ENCODE assay signal across 15 cellular contexts in the genomic region with DNA sequence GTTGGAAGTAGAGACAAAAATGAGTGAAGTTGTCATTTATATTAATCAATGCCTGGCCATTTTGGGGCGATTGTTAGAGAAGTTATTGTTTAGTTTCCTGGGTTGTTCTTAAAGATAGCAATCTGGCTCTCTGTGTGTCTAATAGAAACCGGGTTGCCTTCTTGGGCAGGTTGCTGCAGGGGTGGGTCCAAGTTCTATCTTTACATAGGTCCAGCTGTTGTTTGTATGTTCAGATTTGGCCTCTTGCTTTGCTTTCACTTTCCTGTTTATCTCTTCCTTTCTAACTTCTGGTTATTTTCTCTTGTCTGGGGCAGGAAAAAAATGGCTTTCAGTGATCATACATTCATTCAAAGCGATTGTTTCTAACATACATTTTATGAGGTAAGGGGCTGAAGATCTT.
DNase-seq lines count a peak whose midpoint lies in the region; ATAC-seq and TF ChIP-seq lines count a peak whose summit lies in the region.
"Had no signal": no experiment of that assay in that cellular context is flagged by ENCODE, and none has a peak within 500 bp of the region (broad histone marks: within the 10 kb centered on the region; RNA-seq: fewer than 3 reads in every experiment).

No MANE protein-coding gene starts in this region.

- H3K36me3 ChIP-seq in Caco-2 (ENCODE audit: control insufficient read depth, insufficient read depth, low read length) = no peaks in the 10 kb centered on the region; the same call in 1 of the 2 replicates
- no peaks in the 10 kb centered on the region for H3K36me3 ChIP-seq in fibroblast of lung (ENCODE audit: control insufficient read depth, insufficient read depth, low read length)
- no peaks in the 10 kb centered on the region for H3K36me3 ChIP-seq in breast epithelium

- ATAC-seq in GM19324 (IDR thresholded peaks at IDR 0.05; ENCODE audit: low FRiP score, unreplicated experiment) = peak; percentile 78
- ATAC-seq in HG03280 (IDR thresholded peaks at IDR 0.05; ENCODE audit: unreplicated experiment) = peak; percentile 74
- ATAC-seq in activated CD8-positive, alpha-beta T cell treated with anti-CD3 and anti-CD28 coated beads for 36 hours = no peak
- ATAC-seq: A549 had no signal

- CTCF ChIA-PET in Caco-2 (lab: Charles Lee) = no interaction called here
- CTCF ChIA-PET in activated CD8-positive, alpha-beta T cell treated with anti-CD3 and anti-CD28 coated beads for 36 hours (lab: Charles Lee) = interaction anchor here (0.7 kb wide), 1 partner anchor 72 kb away, joined by 3 read pairs; no protein-coding TSS in a partner anchor

- no peak overlapping the region for H3K9ac ChIP-seq in fibroblast of lung (ENCODE audit: insufficient read depth, low read length)

- H4K20me1 ChIP-seq in fibroblast of lung (ENCODE audit: control insufficient read depth, extremely low read depth, insufficient read depth, low read length) = no peaks in the 10 kb centered on the region

- H3K4me3 ChIP-seq in Caco-2 (ENCODE audit: low read depth, low read length) = no peak overlapping the region
- no peak overlapping the region for H3K4me3 ChIP-seq in fibroblast of lung (replicated peaks in 1 of 4; ENCODE audit: control extremely low read depth in 1 of 4, insufficient read depth in 1 of 4, low read depth in 3 of 4, low read length in 4 of 4)
- no peak overlapping the region for H3K4me3 ChIP-seq in breast epithelium
- H3K4me3 ChIP-seq: A549, PC-9 had no signal

- no peak overlapping the region for H3K4me3 Mint-ChIP-seq in Caco-2 (ENCODE audit: unreplicated experiment)
- no peak overlapping the region for H3K4me3 Mint-ChIP-seq in activated CD8-positive, alpha-beta T cell treated with anti-CD3 and anti-CD28 coated beads for 36 hours

- no peaks in the 10 kb centered on the region for H3K36me3 Mint-ChIP-seq in Caco-2 (ENCODE audit: insufficient read depth, unreplicated experiment)
- H3K36me3 Mint-ChIP-seq in activated CD8-positive, alpha-beta T cell treated with anti-CD3 and anti-CD28 coated beads for 36 hours (ENCODE audit: low read depth) = no peaks in the 10 kb centered on the region

- H3K27me3 Mint-ChIP-seq in Caco-2 (ENCODE audit: insufficient read depth, unreplicated experiment) = no peaks in the 10 kb centered on the region
- H3K27me3 Mint-ChIP-seq in activated CD8-positive, alpha-beta T cell treated with anti-CD3 and anti-CD28 coated beads for 36 hours = no peaks in the 10 kb centered on the region

- no peaks in the 10 kb centered on the region for H3K79me2 ChIP-seq in fibroblast of lung (ENCODE audit: control insufficient read depth, insufficient read depth, low read length)

- peaks cover 32% of the 10 kb centered on the region for H3K9me3 Mint-ChIP-seq in Caco-2 (ENCODE audit: unreplicated experiment)
- peaks cover 5% of the 10 kb centered on the region for H3K9me3 Mint-ChIP-seq in activated CD8-positive, alpha-beta T cell treated with anti-CD3 and anti-CD28 coated beads for 36 hours

- no TSS peak for BruUV-seq in Caco-2 (replicated peaks; lab: Mats Ljungman, UMichigan)

- DNase-seq in Caco-2 (no peak), fibroblast of lung (ENCODE audit: low read depth in 2 of 2) (peak in 1 of 2 donors; percentile 2), breast epithelium (ENCODE audit: low spot score in 2 of 2) (no peak), NCI-H187 (lab: John Stamatoyannopoulos, UW) (no peak)
- DNase-seq in stimulated activated CD4-positive, alpha-beta T cell treated with anti-CD3 and anti-CD28 coated beads, Interleukin-15, amount 100 ng/mL, for 24 hours = no peak
- no peak for DNase-seq in activated CD8-positive, alpha-beta T cell treated with anti-CD3 and anti-CD28 coated beads for 36 hours
- DNase-seq: DMS79 treated with DMSO at 0.1 percent for 48 hours; NCI-H1436 treated with DMSO at 0.1 percent for 48 hours; NCI-H345; NCI-H526 treated with DMSO at 0.1 percent for 48 hours; NK-92 treated with Interleukin-12 subunit alpha and Interleukin-12 subunit beta, amount 100 ng/mL, for 24 hours; PC-9 had no signal

- H3K4me1 ChIP-seq in Caco-2 (peaks cover 12% of the 10 kb centered on the region; the same call in 1 of the 2 replicates), fibroblast of lung (ENCODE audit: control insufficient read depth, extremely low read depth, insufficient read depth, low read length) (no peaks in the 10 kb centered on the region), breast epithelium (no peaks in the 10 kb centered on the region)
- H3K4me1 ChIP-seq: A549 had no signal

- no peak for TF ChIP-seq POLR2A in breast epithelium (IDR thresholded peaks at IDR 0.05)

- H3K4me1 Mint-ChIP-seq in Caco-2 (ENCODE audit: low read depth, unreplicated experiment) = no peaks in the 10 kb centered on the region
- H3K4me1 Mint-ChIP-seq in activated CD8-positive, alpha-beta T cell treated with anti-CD3 and anti-CD28 coated beads for 36 hours (ENCODE audit: low read depth) = no peaks in the 10 kb centered on the region

- POLR2A ChIA-PET in Caco-2 (lab: Charles Lee) = no interaction called here
- POLR2A ChIA-PET in activated CD8-positive, alpha-beta T cell treated with anti-CD3 and anti-CD28 coated beads for 36 hours (lab: Charles Lee) = no interaction called here

- no peak for TF ChIP-seq CTCF in Caco-2 (IDR thresholded peaks at IDR 0.05; ENCODE audit: insufficient read depth in 1 of 2, low read depth in 1 of 2, low read length in 1 of 2, severe bottlenecking in 1 of 2, unreplicated experiment in 1 of 2)
- TF ChIP-seq CTCF in fibroblast of lung (conservative IDR thresholded peaks at IDR 0.05 in 1 of 2, IDR thresholded peaks at IDR 0.05 in 1 of 2; ENCODE audit: low read depth in 1 of 2, low read length in 2 of 2) = no peak
- no peak for TF ChIP-seq CTCF in breast epithelium (IDR thresholded peaks at IDR 0.05)
- TF ChIP-seq CTCF in activated CD8-positive, alpha-beta T cell treated with anti-CD3 and anti-CD28 coated beads for 36 hours (IDR thresholded peaks at IDR 0.05) = no peak

- H2AFZ ChIP-seq in fibroblast of lung (ENCODE audit: low read length) = peak overlapping the region; percentile 34
- H2AFZ ChIP-seq: PC-9 had no signal

- no peaks in the 10 kb centered on the region for H3K9me3 ChIP-seq in Caco-2
- no peaks in the 10 kb centered on the region for H3K9me3 ChIP-seq in fibroblast of lung (ENCODE audit: control insufficient read depth, insufficient read depth, low read depth, low read length)
- H3K9me3 ChIP-seq in breast epithelium = no peaks in the 10 kb centered on the region
- H3K9me3 ChIP-seq: A549 had no signal

- peak overlapping the region; percentile 37 for H3K27ac Mint-ChIP-seq in Caco-2 (ENCODE audit: unreplicated experiment)
- no peak overlapping the region for H3K27ac Mint-ChIP-seq in activated CD8-positive, alpha-beta T cell treated with anti-CD3 and anti-CD28 coated beads for 36 hours

- intact Hi-C loops in Caco-2 (cut with micrococcal nuclease; ENCODE audit: unreplicated experiment) (loop anchor here (5.0 kb wide), 1 partner anchor 257 kb away; no protein-coding TSS in a partner anchor), breast epithelium (cut with DNase I; ENCODE audit: low total_unique reads) (no loop called here)
- intact Hi-C loops in activated CD8-positive, alpha-beta T cell treated with anti-CD3 and anti-CD28 coated beads for 36 hours (cut with micrococcal nuclease) = no loop called here

- H3K4me2 ChIP-seq in fibroblast of lung (ENCODE audit: extremely low read depth, insufficient read depth, low read length) = peak overlapping the region; percentile 33
- H3K4me2 ChIP-seq: A549, PC-9 had no signal

- H3K27me3 ChIP-seq in Caco-2 (replicated peaks; ENCODE audit: control insufficient read depth, insufficient read depth, low read length) = no peaks in the 10 kb centered on the region
- H3K27me3 ChIP-seq in fibroblast of lung (ENCODE audit: control insufficient read depth, insufficient read depth, low read length) = no peaks in the 10 kb centered on the region
- H3K27me3 ChIP-seq in breast epithelium = no peaks in the 10 kb centered on the region

- H3K27ac ChIP-seq in fibroblast of lung (ENCODE audit: insufficient read depth, low read length) (no peak overlapping the region), breast epithelium (no peak overlapping the region)
- H3K27ac ChIP-seq: A549, PC-9 had no signal
